ENCODE assay signal across 8 cellular contexts in the genomic region with DNA sequence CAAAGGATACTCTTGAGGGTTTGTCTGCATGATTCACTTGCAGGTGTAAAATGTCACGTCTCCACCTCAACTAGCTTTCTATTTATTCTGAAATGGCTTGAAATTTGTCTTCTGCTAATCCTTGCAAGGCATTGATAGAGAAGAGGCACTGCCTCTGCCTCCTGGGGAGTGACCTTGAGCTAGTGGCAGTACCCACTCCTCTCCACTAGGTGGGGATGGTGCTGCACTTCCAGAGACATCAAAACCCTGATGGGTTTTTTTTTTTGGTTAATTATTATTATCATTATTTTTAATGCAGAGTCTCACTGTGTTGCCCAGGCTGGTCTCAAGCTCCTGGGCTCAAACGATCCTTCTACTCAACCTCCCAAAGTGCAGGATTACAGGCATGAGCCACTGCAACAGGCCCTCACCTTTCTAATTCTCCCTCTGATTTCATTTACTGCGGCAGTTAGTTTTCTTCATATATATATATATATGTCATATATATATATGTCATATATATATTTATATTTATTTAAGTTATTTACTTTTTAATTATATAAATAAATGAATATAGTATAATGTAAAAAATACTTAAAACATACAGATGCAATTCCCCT.
A peak's percentile ranks its signal among the peaks of the same experiment; 100 is the strongest.
DNase-seq lines count a peak whose midpoint lies in the region; ATAC-seq, FAIRE-seq and TF ChIP-seq lines count a peak whose summit lies in the region.

No MANE protein-coding gene starts in this region.

- no peak overlapping the region for H3K27ac Mint-ChIP-seq in activated naive CD8-positive, alpha-beta T cell treated with anti-CD3 and anti-CD28 coated beads for 36 hours

- intact Hi-C loops in Right ventricle myocardium superior (cut with DNase I), result loop anchor here (2.0 kb wide), 1 partner anchor 125 kb away; no protein-coding TSS in a partner anchor

- H3K27me3 Mint-ChIP-seq in activated naive CD8-positive, alpha-beta T cell treated with anti-CD3 and anti-CD28 coated beads for 36 hours, result no peaks in the 10 kb centered on the region

- TF ChIP-seq CTCF in GM12874 (IDR thresholded peaks at IDR 0.05; ENCODE audit: insufficient read depth, low read depth, low read length), result peak; percentile 87

- no peaks in the 10 kb centered on the region for H3K9me3 Mint-ChIP-seq in activated naive CD8-positive, alpha-beta T cell treated with anti-CD3 and anti-CD28 coated beads for 36 hours

- H3K36me3 Mint-ChIP-seq in activated naive CD8-positive, alpha-beta T cell treated with anti-CD3 and anti-CD28 coated beads for 36 hours, result no peaks in the 10 kb centered on the region

- peak; percentile 46 for ATAC-seq in HG03442 (IDR thresholded peaks at IDR 0.05; ENCODE audit: unreplicated experiment)
- ATAC-seq in Right ventricle myocardium superior (ENCODE audit: poor library complexity), result peak; percentile 58
- ATAC-seq in GM21447 (IDR thresholded peaks at IDR 0.05; ENCODE audit: unreplicated experiment), result no peak

- peak; percentile 38 for DNase-seq in SK-N-DZ (ENCODE audit: low spot score)
- DNase-seq in activated naive CD8-positive, alpha-beta T cell treated with anti-CD3 and anti-CD28 coated beads for 36 hours, result peak; percentile 48
- DNase-seq in Right ventricle myocardium superior, result peak; percentile 60
- DNase-seq in retina, result peak; percentile 70

- H3K4me3 Mint-ChIP-seq in activated naive CD8-positive, alpha-beta T cell treated with anti-CD3 and anti-CD28 coated beads for 36 hours, result no peak overlapping the region

- peak; percentile 74 for FAIRE-seq in A204.1 (lab: Jason Lieb, UNC)

- H3K4me1 Mint-ChIP-seq in activated naive CD8-positive, alpha-beta T cell treated with anti-CD3 and anti-CD28 coated beads for 36 hours, result no peaks in the 10 kb centered on the region
